In genomic region chr10:107436568-107436967, GRCh38 we compare ENCODE assay signal across 24 cellular contexts.
DNase-seq lines count a peak whose midpoint lies in the region; ATAC-seq, FAIRE-seq and TF ChIP-seq lines count a peak whose summit lies in the region.
"Had no signal": no experiment of that assay in that cellular context is flagged by ENCODE, and none has a peak within 500 bp of the region (broad histone marks: within the 10 kb centered on the region; RNA-seq: fewer than 3 reads in every experiment).

No MANE protein-coding gene starts in this region.

- TF ChIP-seq CTCF in parathyroid adenoma (IDR thresholded peaks at IDR 0.05): no peak
- no peak for TF ChIP-seq CTCF in WTC11 (IDR thresholded peaks at IDR 0.05)
- no peak for TF ChIP-seq CTCF in mucosa of descending colon (IDR thresholded peaks at IDR 0.05)

- POLR2A ChIA-PET in WTC11 (lab: Charles Lee): no interaction called here

- H3K4me2 ChIP-seq in parathyroid adenoma (ENCODE audit: low read length): no peak overlapping the region

- DNase-seq in GM19239 (ENCODE audit: insufficient read length, low spot score): no peak
- DNase-seq in SK-MEL-5 (ENCODE audit: low read depth, low spot score): peak; percentile 22
- DNase-seq in WTC11 (ENCODE audit: low spot score): no peak
- no peak for DNase-seq in mucosa of descending colon
- DNase-seq: ACHN; BE2C; C1 segment of cervical spinal cord; CD4-positive, CD25-positive, alpha-beta regulatory T cell; CD8-positive, alpha-beta memory T cell; COR-L47; DMS 273 treated with DMSO at 0.1 percent for 48 hours; DMS53; DND-41; EL; GOT3; H7; HFFc6 had no signal

- H3K36me3 Mint-ChIP-seq in WTC11: no peaks in the 10 kb centered on the region
- H3K36me3 Mint-ChIP-seq: CD4-positive, CD25-positive, alpha-beta regulatory T cell; CD8-positive, alpha-beta memory T cell; IgD-negative memory B cell had no signal

- no peaks in the 10 kb centered on the region for H3K36me3 ChIP-seq in ACC112 (ENCODE audit: insufficient read depth, low read length)
- no peaks in the 10 kb centered on the region for H3K36me3 ChIP-seq in parathyroid adenoma (ENCODE audit: control insufficient read depth, insufficient read depth, low read length)
- H3K36me3 ChIP-seq in mucosa of descending colon (ENCODE audit: low read depth): no peaks in the 10 kb centered on the region
- H3K36me3 ChIP-seq: BE2C had no signal

- H3K27me3 ChIP-seq in ACC112 (ENCODE audit: insufficient read depth, low read length) (no peaks in the 10 kb centered on the region), parathyroid adenoma (ENCODE audit: control insufficient read depth, insufficient read depth, low read length) (no peaks in the 10 kb centered on the region)
- H3K27me3 ChIP-seq: BE2C had no signal

- no peak overlapping the region for H3K4me3 Mint-ChIP-seq in WTC11
- H3K4me3 Mint-ChIP-seq: CD4-positive, CD25-positive, alpha-beta regulatory T cell; CD8-positive, alpha-beta memory T cell; HFFc6 had no signal

- peak overlapping the region; percentile 53 for H2AFZ ChIP-seq in ACC112 (ENCODE audit: low read length, unreplicated experiment)
- H2AFZ ChIP-seq in parathyroid adenoma: peak overlapping the region; percentile 11

- H3K4me1 ChIP-seq in ACC112 (ENCODE audit: control insufficient read depth, insufficient read depth, low read length, unreplicated experiment) (no peaks in the 10 kb centered on the region), parathyroid adenoma (no peaks in the 10 kb centered on the region), mucosa of descending colon (ENCODE audit: low read depth) (no peaks in the 10 kb centered on the region)
- H3K4me1 ChIP-seq: BE2C had no signal

- no peaks in the 10 kb centered on the region for H3K79me2 ChIP-seq in ACC112 (ENCODE audit: control insufficient read depth, insufficient read depth, low read length, unreplicated experiment)
- H3K79me2 ChIP-seq in parathyroid adenoma: no peaks in the 10 kb centered on the region

- H3K27ac ChIP-seq in ACC112 (ENCODE audit: low read depth, low read length): no peak overlapping the region
- no peak overlapping the region for H3K27ac ChIP-seq in parathyroid adenoma

- H3K27ac Mint-ChIP-seq in WTC11: no peak overlapping the region
- H3K27ac Mint-ChIP-seq: CD4-positive, CD25-positive, alpha-beta regulatory T cell; CD8-positive, alpha-beta memory T cell; HFFc6 had no signal

- H3K4me3 ChIP-seq in ACC112 (ENCODE audit: low read depth, low read length): no peak overlapping the region
- H3K4me3 ChIP-seq in parathyroid adenoma (ENCODE audit: low read depth, low read length): no peak overlapping the region
- H3K4me3 ChIP-seq in mucosa of descending colon: no peak overlapping the region

- H3K9me3 ChIP-seq in parathyroid adenoma (ENCODE audit: control insufficient read depth, low read length) (no peaks in the 10 kb centered on the region), mucosa of descending colon (no peaks in the 10 kb centered on the region)
- H3K9me3 ChIP-seq: BE2C had no signal

- CTCF ChIA-PET in WTC11 (lab: Charles Lee): no interaction called here

- H3K27me3 Mint-ChIP-seq in WTC11 (ENCODE audit: low read depth): no peaks in the 10 kb centered on the region
- H3K27me3 Mint-ChIP-seq: CD4-positive, CD25-positive, alpha-beta regulatory T cell; CD8-positive, alpha-beta memory T cell; IgD-negative memory B cell had no signal

- in situ Hi-C loops in SK-MEL-5 (cut with HindIII; ENCODE audit: low pct_unique_long_range_greater_than_20kb, low sequenced_read_pairs): no loop called here

- H3K4me1 Mint-ChIP-seq in WTC11: no peaks in the 10 kb centered on the region
- H3K4me1 Mint-ChIP-seq: CD8-positive, alpha-beta memory T cell had no signal

- peak; percentile 84 for FAIRE-seq in GM19239 (lab: Jason Lieb, UNC)
- FAIRE-seq: GM12891, GM18507, HepG2 had no signal

- H3K9ac ChIP-seq in parathyroid adenoma: no peak overlapping the region

- H3K9me3 Mint-ChIP-seq in WTC11: no peaks in the 10 kb centered on the region

- intact Hi-C loops in mucosa of descending colon (cut with DNase I, micrococcal nuclease): no loop called here

- ATAC-seq in WTC11 (no peak), mucosa of descending colon (no peak)
- ATAC-seq: HCT116, HepG2 had no signal

TF ChIP-seq in WTC11, 78 proteins besides CTCF, POLR2A, EP300 and RAD21 (continues in another document):
- TF ChIP-seq ZSCAN18 (CRISPR knock-in tag; IDR thresholded peaks at IDR 0.05) (no peak), IRF1 (CRISPR knock-in tag; IDR thresholded peaks at IDR 0.05) (no peak), NR1H2 (CRISPR knock-in tag; IDR thresholded peaks at IDR 0.05) (no peak), FOXK1 (CRISPR knock-in tag; IDR thresholded peaks at IDR 0.05) (no peak), PRDM15 (CRISPR knock-in tag; IDR thresholded peaks at IDR 0.05) (no peak), NFATC4 (CRISPR knock-in tag; IDR thresholded peaks at IDR 0.05) (no peak), USF1 (CRISPR knock-in tag; IDR thresholded peaks at IDR 0.05) (no peak), ZNF121 (CRISPR knock-in tag; IDR thresholded peaks at IDR 0.05) (no peak), ZBTB43 (CRISPR knock-in tag; IDR thresholded peaks at IDR 0.05) (no peak)
